9 cellular contexts compared by ENCODE assay signal in the genomic region with DNA sequence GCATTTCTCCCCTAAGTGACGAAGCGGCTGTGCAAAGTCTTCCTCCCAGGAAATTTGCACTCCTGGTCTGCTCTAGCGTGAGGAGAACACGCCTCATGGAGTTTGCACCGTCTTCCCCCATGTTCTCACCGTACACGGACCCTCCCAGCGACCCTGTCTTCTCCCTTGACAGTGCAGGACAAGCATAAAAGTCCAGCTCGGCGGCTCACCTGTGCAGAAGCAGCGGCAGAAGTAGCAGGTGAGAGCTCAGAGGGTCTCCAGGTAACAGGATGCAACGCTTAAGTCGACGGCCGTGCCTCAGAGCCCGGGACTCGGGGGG. TPM values are rescaled to one million over a fixed set of nuclear protein-coding genes. Genes with fewer than 3 reads are reported as not detected.
DNase-seq lines count a peak whose midpoint lies in the region; ATAC-seq lines count a peak whose summit lies in the region.
"Had no signal": no experiment of that assay in that cellular context is flagged by ENCODE, and none has a peak within 500 bp of the region (broad histone marks: within the 10 kb centered on the region; RNA-seq: fewer than 3 reads in every experiment).

No MANE protein-coding gene starts in this region.

- peak overlapping the region; percentile 94 for H3K4me3 Mint-ChIP-seq in activated T-helper 2 cell treated with anti-CD3 and anti-CD28 coated beads, Interferon-gamma antibody, Interleukin-2, Interleukin-4, amounts not matched to agents 10 μg/mL and 5 μg/mL and 100 μg/mL, durations not matched to agents 14 hours and 24 hours and 36 hours (ENCODE audit: low read depth)

- H3K27ac Mint-ChIP-seq in activated T-helper 2 cell treated with anti-CD3 and anti-CD28 coated beads, Interferon-gamma antibody, Interleukin-2, Interleukin-4, amounts not matched to agents 10 μg/mL and 5 μg/mL and 100 μg/mL, durations not matched to agents 14 hours and 24 hours and 36 hours = peak overlapping the region; percentile 99

- intact Hi-C loops in activated T-helper 2 cell treated with anti-CD3 and anti-CD28 coated beads, Interferon-gamma antibody, Interleukin-2, Interleukin-4, amounts not matched to agents 10 μg/mL and 5 μg/mL and 100 μg/mL, durations not matched to agents 14 hours and 24 hours and 36 hours (cut with micrococcal nuclease) = loop anchor here (1.0 to 5.0 kb wide), 10 partner anchors 8 to 144 kb away; a partner anchor contains a TSS
- intact Hi-C loops in sciatic nerve (cut with DNase I) = no loop called here

- ATAC-seq in GM18868 (IDR thresholded peaks at IDR 0.05; ENCODE audit: unreplicated experiment) = peak; percentile 2
- ATAC-seq in HG02970 (IDR thresholded peaks at IDR 0.05; ENCODE audit: low FRiP score, unreplicated experiment) = peak; percentile 15
- peak; percentile 38 for ATAC-seq in sciatic nerve
- ATAC-seq in HG03139 (IDR thresholded peaks at IDR 0.05; ENCODE audit: unreplicated experiment) = no peak

- H3K27me3 Mint-ChIP-seq in activated T-helper 2 cell treated with anti-CD3 and anti-CD28 coated beads, Interferon-gamma antibody, Interleukin-2, Interleukin-4, amounts not matched to agents 10 μg/mL and 5 μg/mL and 100 μg/mL, durations not matched to agents 14 hours and 24 hours and 36 hours (ENCODE audit: low read depth) = no peaks in the 10 kb centered on the region

- no peaks in the 10 kb centered on the region for H3K9me3 Mint-ChIP-seq in activated T-helper 2 cell treated with anti-CD3 and anti-CD28 coated beads, Interferon-gamma antibody, Interleukin-2, Interleukin-4, amounts not matched to agents 10 μg/mL and 5 μg/mL and 100 μg/mL, durations not matched to agents 14 hours and 24 hours and 36 hours

- H3K4me1 Mint-ChIP-seq in activated T-helper 2 cell treated with anti-CD3 and anti-CD28 coated beads, Interferon-gamma antibody, Interleukin-2, Interleukin-4, amounts not matched to agents 10 μg/mL and 5 μg/mL and 100 μg/mL, durations not matched to agents 14 hours and 24 hours and 36 hours (ENCODE audit: low read depth) = peaks cover 14% of the 10 kb centered on the region

- DNase-seq in activated T-helper 2 cell treated with anti-CD3 and anti-CD28 coated beads, Interferon-gamma antibody, Interleukin-2, Interleukin-4, amounts not matched to agents 10 μg/mL and 5 μg/mL and 100 μg/mL, durations not matched to agents 14 hours and 24 hours and 36 hours (ENCODE audit: low spot score) = no peak
- DNase-seq in sciatic nerve (ENCODE audit: low spot score) (no peak), germinal center (ENCODE audit: low spot score) (no peak), DMS79 (lab: John Stamatoyannopoulos, UW) (no peak), COLO829 (ENCODE audit: low spot score) (no peak)
- DNase-seq: NCI-H187 had no signal

- peaks cover 16% of the 10 kb centered on the region for H3K36me3 Mint-ChIP-seq in activated T-helper 2 cell treated with anti-CD3 and anti-CD28 coated beads, Interferon-gamma antibody, Interleukin-2, Interleukin-4, amounts not matched to agents 10 μg/mL and 5 μg/mL and 100 μg/mL, durations not matched to agents 14 hours and 24 hours and 36 hours (ENCODE audit: low read depth)

RNA-seq across cellular contexts. Expression of a gene that starts 0.3 kb away (rescaled TPM):
- total RNA-seq in activated T-helper 2 cell treated with anti-CD3 and anti-CD28 coated beads, Interferon-gamma antibody, Interleukin-2, Interleukin-4, amounts not matched to agents 10 μg/mL and 5 μg/mL and 100 μg/mL, durations not matched to agents 14 hours and 24 hours and 36 hours = 33.1 and 34.5 TPM in 2 replicates
- 2.5 TPM for total RNA-seq in sciatic nerve

RNA-seq across cellular contexts. Expression of a gene that starts 54.7 kb away (rescaled TPM):
- 67.4 and 67.6 TPM in 2 replicates for total RNA-seq in activated T-helper 2 cell treated with anti-CD3 and anti-CD28 coated beads, Interferon-gamma antibody, Interleukin-2, Interleukin-4, amounts not matched to agents 10 μg/mL and 5 μg/mL and 100 μg/mL, durations not matched to agents 14 hours and 24 hours and 36 hours
- total RNA-seq in sciatic nerve = 48.5 TPM
